Comparison of ENCODE assay signal across 8 cellular contexts in the genomic region with DNA sequence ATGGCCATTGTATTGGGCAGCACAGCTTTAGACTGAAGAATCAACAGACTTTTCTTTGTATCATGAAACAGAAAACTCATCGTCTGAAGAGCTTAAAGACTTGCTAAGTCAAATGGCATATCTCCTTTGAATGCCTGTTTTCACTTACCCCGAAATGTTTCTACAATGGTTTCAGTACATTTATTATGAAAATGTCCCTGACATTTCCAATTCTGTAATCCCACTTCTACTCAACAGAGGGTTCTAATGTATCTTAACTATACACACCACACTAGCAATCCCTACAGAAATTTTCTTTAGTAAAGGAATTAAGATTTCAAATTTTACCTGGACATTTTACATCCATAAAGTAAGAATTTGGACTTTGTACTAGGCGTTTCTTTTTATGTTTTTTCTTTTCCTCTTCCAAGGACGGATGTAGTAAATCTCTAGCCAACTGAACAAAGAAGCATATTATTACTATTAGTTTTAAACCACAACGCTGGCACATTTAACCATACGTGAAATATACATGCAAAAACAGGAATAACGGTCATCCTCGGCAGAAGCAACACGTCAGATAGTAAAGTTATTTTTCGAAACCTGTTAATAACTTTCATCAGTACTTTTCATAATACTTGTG. TPM values are rescaled to one million over a fixed set of nuclear protein-coding genes. Genes with fewer than 3 reads are reported as not detected.
DNase-seq lines count a peak whose midpoint lies in the region; ATAC-seq, FAIRE-seq and TF ChIP-seq lines count a peak whose summit lies in the region.

No MANE protein-coding gene starts in this region.

- H4K91ac ChIP-seq in neuronal stem cell (ENCODE audit: low read depth, low read length, poor library complexity), result no peak overlapping the region

- H3K4me2 ChIP-seq in neuronal stem cell (ENCODE audit: insufficient read depth, low read length, poor library complexity, severe bottlenecking), result peak overlapping the region; percentile 61

- peaks cover 2 to 3% of the 10 kb centered on the region in 2 donors for H3K4me1 ChIP-seq in neuronal stem cell (ENCODE audit: control insufficient read depth in 2 of 2, insufficient read depth in 1 of 2, low read depth in 1 of 2, low read length in 2 of 2)

- CTCF ChIA-PET in RWPE1 (lab: Yijun Ruan, JAX), result interaction anchor here (0.6 kb wide), 1 partner anchor 1161 kb away, joined by 3 read pairs; no protein-coding TSS in a partner anchor

- peak overlapping the region; percentile 84 for H3K4me3 ChIP-seq in GM08714 (ENCODE audit: low read length)
- peak overlapping the region; percentile 92 for H3K4me3 ChIP-seq in epithelial cell of proximal tubule (ENCODE audit: low read depth, low read length)
- H3K4me3 ChIP-seq in neuronal stem cell (ENCODE audit: low read length in 2 of 2), result peak overlapping the region; percentile 64 to 88

- no peak for TF ChIP-seq CTCF in RWPE1 (conservative IDR thresholded peaks at IDR 0.05; ENCODE audit: low read depth)
- TF ChIP-seq CTCF in epithelial cell of proximal tubule (conservative IDR thresholded peaks at IDR 0.05; ENCODE audit: low read depth, low read length), result no peak

- no peak overlapping the region for H2BK120ac ChIP-seq in neuronal stem cell (ENCODE audit: low read depth, low read length)

- DNase-seq in RWPE1 (ENCODE audit: low spot score), result no peak
- no peak for DNase-seq in epithelial cell of proximal tubule (ENCODE audit: low read depth)
- DNase-seq in neuronal stem cell (ENCODE audit: low spot score), result no peak
- DNase-seq in stimulated activated CD4-positive, alpha-beta T cell treated with anti-CD3 and anti-CD28 coated beads, Interleukin-2, amount 100 ng/mL, for 48 hours, result no peak
- DNase-seq in H54 (ENCODE audit: insufficient read length, low spot score), result no peak

- no peak overlapping the region for H2BK5ac ChIP-seq in neuronal stem cell (ENCODE audit: low read length)

- no peak overlapping the region for H2BK12ac ChIP-seq in neuronal stem cell (ENCODE audit: low read length)

- H4K8ac ChIP-seq in neuronal stem cell (ENCODE audit: low read depth, low read length), result no peak overlapping the region

- no peak overlapping the region for H3K18ac ChIP-seq in neuronal stem cell (ENCODE audit: low read length)

- peaks cover 14 to 46% of the 10 kb centered on the region in 2 donors for H3K36me3 ChIP-seq in neuronal stem cell (replicated peaks in 1 of 2; ENCODE audit: control insufficient read depth in 2 of 2, insufficient read depth in 2 of 2, low read length in 2 of 2)

- ATAC-seq in HG02981 (IDR thresholded peaks at IDR 0.05; ENCODE audit: unreplicated experiment) (no peak), HG02763 (IDR thresholded peaks at IDR 0.05; ENCODE audit: unreplicated experiment) (no peak)

- H3K23ac ChIP-seq in neuronal stem cell (ENCODE audit: low read depth, low read length, poor library complexity), result no peak overlapping the region

- no CpG with 5 or more reads among the region's 10 CpGs for WGBS in neuronal stem cell (ENCODE audit: extremely low coverage in 2 of 2, insufficient read length in 2 of 2, insufficient replicate concordance in 1 of 2), 2 donors

- POLR2A ChIA-PET in RWPE1 (lab: Yijun Ruan, JAX; ENCODE audit: low non-redundant PET), result interaction anchor here (0.6 to 1.0 kb wide), 2 partner anchors 56 to 121 kb away, joined by 3 read pairs; a partner anchor contains a TSS

- H2AFZ ChIP-seq in neuronal stem cell (ENCODE audit: low read length), result peak overlapping the region; percentile 96

- no peak overlapping the region for H3K4ac ChIP-seq in neuronal stem cell (ENCODE audit: low read length)

- TF ChIP-seq POLR2A in H54 (IDR thresholded peaks at IDR 0.05; ENCODE audit: low read depth, low read length), result no peak

- H3K9ac ChIP-seq in neuronal stem cell (ENCODE audit: low read depth, low read length, poor library complexity), result no peak overlapping the region

- H3K27ac ChIP-seq in RWPE1, result peak overlapping the region; percentile 96
- H3K27ac ChIP-seq in neuronal stem cell (replicated peaks; ENCODE audit: low read length), result no peak overlapping the region

- no peak for FAIRE-seq in H54 (lab: Jason Lieb, UNC)

- no peak overlapping the region for H2AK5ac ChIP-seq in neuronal stem cell (ENCODE audit: low read depth, low read length)

- H2BK15ac ChIP-seq in neuronal stem cell (ENCODE audit: low read length), result no peak overlapping the region

- H3K14ac ChIP-seq in neuronal stem cell (ENCODE audit: low read length), result no peak overlapping the region

- no peaks in the 10 kb centered on the region for H3K27me3 ChIP-seq in neuronal stem cell (ENCODE audit: control insufficient read depth in 3 of 3, insufficient read depth in 3 of 3, low read depth in 1 of 3, low read length in 3 of 3)

- H3K79me1 ChIP-seq in neuronal stem cell (ENCODE audit: low read depth, low read length), result peaks cover 2% of the 10 kb centered on the region

- peaks cover 2 to 3% of the 10 kb centered on the region in 2 donors for H3K9me3 ChIP-seq in neuronal stem cell (replicated peaks in 1 of 2; ENCODE audit: control insufficient read depth in 2 of 2, insufficient read depth in 1 of 2, low read depth in 1 of 2, low read length in 2 of 2)

RNA-seq across cellular contexts. Expression of a gene that starts 1.1 kb away (rescaled TPM):
- 106 and 231 TPM in 2 replicates for total RNA-seq in epithelial cell of proximal tubule
- 199 TPM for polyA plus RNA-seq in neuronal stem cell (2013, experiment 1 of 2)
- polyA plus RNA-seq in neuronal stem cell (2013, experiment 2 of 2), result 200 TPM

RNA-seq across cellular contexts. Expression of a gene that starts 33.2 kb away (rescaled TPM):
- 20.9 and 27.0 TPM in 2 replicates for total RNA-seq in epithelial cell of proximal tubule
- 94.7 TPM for polyA plus RNA-seq in neuronal stem cell (2013, experiment 1 of 2)
- polyA plus RNA-seq in neuronal stem cell (2013, experiment 2 of 2), result 90.1 TPM

RNA-seq across cellular contexts. Expression of a gene that starts 34.5 kb away (rescaled TPM):
- 9.7 and 11.2 TPM in 2 replicates for total RNA-seq in epithelial cell of proximal tubule
- 8.2 TPM for polyA plus RNA-seq in neuronal stem cell (2013, experiment 1 of 2)
- polyA plus RNA-seq in neuronal stem cell (2013, experiment 2 of 2), result 7.0 TPM
